1 cellular context compared by ENCODE assay signal in genomic region chr9:37126214-37126788, GRCh38.
TF ChIP-seq lines count a peak whose summit lies in the region.

No MANE protein-coding gene starts in this region.

TF ChIP-seq in K562, 482 proteins besides CTCF, POLR2A, EP300 and RAD21 (continued from another document and continues in another):
- TF ChIP-seq TFE3 (CRISPR knock-in tag; IDR thresholded peaks at IDR 0.05) = no peak
- TF ChIP-seq NFE2L1 (tag; IDR thresholded peaks at IDR 0.05; ENCODE audit: borderline replicate concordance, low read depth) = no peak
- TF ChIP-seq ZBTB1 (CRISPR knock-in tag; IDR thresholded peaks at IDR 0.05; ENCODE audit: borderline replicate concordance, low read depth) = no peak
- TF ChIP-seq ZC3H11A (IDR thresholded peaks at IDR 0.05; ENCODE audit: low read depth, low read length) = no peak
- no peak for TF ChIP-seq CBX5 (IDR thresholded peaks at IDR 0.05; ENCODE audit: borderline replicate concordance, low read depth)
- TF ChIP-seq ZNF143 (CRISPR knock-in tag; IDR thresholded peaks at IDR 0.05) = no peak
- TF ChIP-seq TEAD2 (tag; IDR thresholded peaks at IDR 0.05) = no peak
- no peak for TF ChIP-seq TRIM25 (IDR thresholded peaks at IDR 0.05; ENCODE audit: borderline replicate concordance)
- no peak for TF ChIP-seq BDP1 (IDR thresholded peaks at IDR 0.05; ENCODE audit: insufficient read depth, insufficient read length)
- no peak for TF ChIP-seq GABPB1 (CRISPR knock-in tag; IDR thresholded peaks at IDR 0.05)
- TF ChIP-seq SNAPC5 (CRISPR knock-in tag; IDR thresholded peaks at IDR 0.05) = no peak
- TF ChIP-seq ZNF785 (CRISPR knock-in tag; IDR thresholded peaks at IDR 0.05) = no peak
- no peak for TF ChIP-seq ZBTB8A (IDR thresholded peaks at IDR 0.05; ENCODE audit: partially characterized antibody)
- TF ChIP-seq ATF3 (IDR thresholded peaks at IDR 0.05) = peak; percentile 98
- TF ChIP-seq ATF3 (CRISPR knock-in tag; conservative IDR thresholded peaks at IDR 0.05) = no peak; the same call in 1 of the 2 replicates
- TF ChIP-seq SMAD3 (CRISPR knock-in tag; conservative IDR thresholded peaks at IDR 0.05) = no peak
- TF ChIP-seq RB1 (IDR thresholded peaks at IDR 0.05; ENCODE audit: low read depth) = no peak
- TF ChIP-seq COPS2 (conservative IDR thresholded peaks at IDR 0.05) = no peak
- no peak for TF ChIP-seq DEAF1 (CRISPR knock-in tag; IDR thresholded peaks at IDR 0.05)
- no peak for TF ChIP-seq HLTF (IDR thresholded peaks at IDR 0.05)
- no peak for TF ChIP-seq ZNF444 (CRISPR knock-in tag; IDR thresholded peaks at IDR 0.05)
- TF ChIP-seq MED1 (CRISPR knock-in tag; IDR thresholded peaks at IDR 0.05; ENCODE audit: borderline replicate concordance) = no peak
- no peak for TF ChIP-seq ELK1 (CRISPR knock-in tag; IDR thresholded peaks at IDR 0.05)
- TF ChIP-seq FOXJ2 (tag; IDR thresholded peaks at IDR 0.05) = no peak
- TF ChIP-seq ZNF408 (CRISPR knock-in tag; IDR thresholded peaks at IDR 0.05; ENCODE audit: low read depth) = no peak
- TF ChIP-seq FOXP4 (CRISPR knock-in tag; IDR thresholded peaks at IDR 0.05; ENCODE audit: borderline replicate concordance) = no peak
- TF ChIP-seq U2AF2 (optimal IDR thresholded peaks at IDR 0.05; ENCODE audit: low read depth, low read length) = no peak
- peak; percentile 35 for TF ChIP-seq CHAMP1 (IDR thresholded peaks at IDR 0.05)
- no peak for TF ChIP-seq MBD1 (CRISPR knock-in tag; IDR thresholded peaks at IDR 0.05)
- TF ChIP-seq ZNF717 (CRISPR knock-in tag; IDR thresholded peaks at IDR 0.05) = no peak
- TF ChIP-seq NR0B1 (IDR thresholded peaks at IDR 0.05; ENCODE audit: partially characterized antibody) = no peak
- no peak for TF ChIP-seq ATF4 (CRISPR knock-in tag; IDR thresholded peaks at IDR 0.05)
- TF ChIP-seq ZBTB43 (CRISPR knock-in tag; IDR thresholded peaks at IDR 0.05) = no peak
- TF ChIP-seq DNMT1 (IDR thresholded peaks at IDR 0.05) = no peak
- TF ChIP-seq DIDO1 (tag; IDR thresholded peaks at IDR 0.05; ENCODE audit: low read depth) = no peak
- no peak for TF ChIP-seq GTF2E2 (tag; IDR thresholded peaks at IDR 0.05)
- TF ChIP-seq GATA2 (CRISPR knock-in tag; IDR thresholded peaks at IDR 0.05) = peak; percentile 25; the same call in 1 of the 2 replicates
- TF ChIP-seq DPF2 (IDR thresholded peaks at IDR 0.05) = peak; percentile 66; the same call in 1 of the 2 replicates
- TF ChIP-seq IRF2 (CRISPR knock-in tag; IDR thresholded peaks at IDR 0.05) = no peak
- TF ChIP-seq SFPQ (IDR thresholded peaks at IDR 0.05; ENCODE audit: low read depth, low read length) = no peak
- no peak for TF ChIP-seq SMARCB1 (IDR thresholded peaks at IDR 0.05; ENCODE audit: insufficient read length, low read depth)
- TF ChIP-seq ZNF324 (CRISPR knock-in tag; IDR thresholded peaks at IDR 0.05) = no peak
